8 cellular contexts compared by ENCODE assay signal in the genomic region with DNA sequence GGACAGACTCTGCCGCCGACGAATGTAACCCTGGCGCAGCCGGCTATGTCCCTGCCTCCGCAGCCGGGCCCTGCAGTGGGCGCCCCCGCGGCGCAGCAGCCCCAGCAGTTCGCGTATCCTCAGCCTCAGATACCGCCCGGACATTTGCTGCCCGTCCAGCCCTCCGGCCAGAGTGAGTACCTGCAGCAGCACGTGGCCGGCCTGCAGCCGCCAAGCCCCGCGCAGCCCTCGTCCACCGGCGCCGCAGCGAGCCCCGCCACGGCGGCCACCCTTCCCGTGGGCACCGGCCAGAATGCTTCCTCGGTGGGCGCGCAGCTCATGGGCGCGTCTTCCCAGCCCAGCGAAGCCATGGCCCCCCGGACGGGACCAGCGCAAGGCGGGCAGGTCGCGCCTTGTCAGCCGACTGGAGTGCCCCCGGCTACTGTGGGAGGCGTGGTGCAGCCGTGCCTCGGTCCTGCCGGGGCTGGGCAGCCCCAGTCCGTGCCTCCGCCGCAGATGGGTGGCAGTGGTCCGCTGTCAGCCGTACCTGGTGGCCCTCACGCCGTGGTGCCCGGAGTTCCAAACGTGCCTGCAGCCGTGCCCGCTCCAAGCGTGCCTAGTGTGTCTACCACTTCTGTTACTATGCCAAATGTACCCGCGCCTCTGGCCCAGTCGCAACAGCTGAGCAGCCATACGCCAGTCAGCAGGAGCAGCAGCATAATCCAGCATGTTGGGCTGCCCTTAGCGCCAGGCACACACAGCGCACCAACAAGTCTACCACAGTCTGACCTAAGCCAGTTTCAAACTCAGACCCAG. TPM values are rescaled to one million over a fixed set of nuclear protein-coding genes. Genes with fewer than 3 reads are reported as not detected.
DNase-seq lines count a peak whose midpoint lies in the region; ATAC-seq, FAIRE-seq and TF ChIP-seq lines count a peak whose summit lies in the region.
"Had no signal": no experiment of that assay in that cellular context is flagged by ENCODE, and none has a peak within 500 bp of the region (broad histone marks: within the 10 kb centered on the region; RNA-seq: fewer than 3 reads in every experiment).

No MANE protein-coding gene starts in this region.

- H3K4me1 ChIP-seq in colonic mucosa = peaks cover 1% of the 10 kb centered on the region

- ATAC-seq in left lobe of liver (peak; percentile 12), GM18870 (IDR thresholded peaks at IDR 0.05; ENCODE audit: unreplicated experiment) (no peak)

- no peaks in the 10 kb centered on the region for H3K27me3 ChIP-seq in colonic mucosa

- intact Hi-C loops in colonic mucosa (cut with DNase I) = loop anchor here (5.0 kb wide), 1 partner anchor 87 kb away; no protein-coding TSS in a partner anchor

- H3K4me3 ChIP-seq in colonic mucosa = peak overlapping the region; percentile 97

- TF ChIP-seq CTCF in colonic mucosa (IDR thresholded peaks at IDR 0.05) = no peak

- FAIRE-seq in GM12891 (lab: Jason Lieb, UNC) = peak; percentile 85
- FAIRE-seq: islet of Langerhans had no signal

- no peaks in the 10 kb centered on the region for H3K9me3 ChIP-seq in colonic mucosa

- H3K9ac ChIP-seq in colonic mucosa (ENCODE audit: low read depth in 2 of 2, low read length in 2 of 2) = peak overlapping the region; percentile 99 to 100

- peak overlapping the region; percentile 100 for H3K27ac ChIP-seq in colonic mucosa

- TF ChIP-seq POLR2A in GM12891 (IDR thresholded peaks at IDR 0.05; ENCODE audit: low read depth, low read length) = no peak

- no peaks in the 10 kb centered on the region for H3K36me3 ChIP-seq in colonic mucosa

- DNase-seq in GM12891 (ENCODE audit: insufficient read length, low spot score) = peak; percentile 3
- DNase-seq in LHCN-M2 (ENCODE audit: low read depth) = peak; percentile 58
- DNase-seq in activated CD4-positive, CD25-positive, alpha-beta regulatory T cell treated with anti-CD3 and anti-CD28 coated beads, Interleukin-2, amount 50 U/mL, for 72 hours = peak; percentile 40
- DNase-seq in colonic mucosa = peak; percentile 51
- DNase-seq in left lobe of liver (ENCODE audit: low spot score) = peak; percentile 60
- DNase-seq in stimulated activated CD4-positive, alpha-beta T cell treated with anti-CD3 and anti-CD28 coated beads, Interleukin-2, amount 100 ng/mL, for 48 hours = peak; percentile 22 to 25

TF ChIP-seq in GM12891, 5 proteins besides CTCF, POLR2A, EP300 and RAD21:
- TF ChIP-seq TAF1 (IDR thresholded peaks at IDR 0.05; ENCODE audit: low read depth, low read length) (no peak), POU2F2 (IDR thresholded peaks at IDR 0.05; ENCODE audit: low read depth, low read length) (no peak), POLR2AphosphoS5 (IDR thresholded peaks at IDR 0.05; ENCODE audit: low read depth, low read length) (no peak), PAX5 (IDR thresholded peaks at IDR 0.05; ENCODE audit: insufficient read depth, low read length, severe bottlenecking) (no peak)

RNA-seq across cellular contexts. Expression of a gene that starts 2.4 kb away (rescaled TPM):
- polyA plus RNA-seq in GM12891 (2012; ENCODE audit: low read depth, missing spikeins) = 5.0 TPM
- total RNA-seq in LHCN-M2 (2014; rRNA removed) = 6.3 and 8.6 TPM in 2 replicates
- polyA plus RNA-seq in LHCN-M2 (2012) = 14.1 TPM
- total RNA-seq in colonic mucosa = 10 to 100 TPM; 16.7 to 31.7 TPM
- total RNA-seq in left lobe of liver = 8.5 TPM

Comparison
In these comparisons a context has a peak if more than half of its experiments do, and no peak if none do; other contexts are left out.
1. DNase-seq: peak in every context shown above with its lines; median percentile 60 in left lobe of liver; 58 in LHCN-M2; 51 in colonic mucosa; 40 in activated CD4-positive, CD25-positive, alpha-beta regulatory T cell treated with anti-CD3 and anti-CD28 coated beads, Interleukin-2, amount 50 U/mL, for 72 hours; 24 in stimulated activated CD4-positive, alpha-beta T cell treated with anti-CD3 and anti-CD28 coated beads, Interleukin-2, amount 100 ng/mL, for 48 hours; 3 in GM12891.